In genomic region chr6:138818496-138819194, GRCh38 we compare ENCODE assay signal across 9 cellular contexts.
DNase-seq lines count a peak whose midpoint lies in the region; ATAC-seq and TF ChIP-seq lines count a peak whose summit lies in the region.
"Had no signal": no experiment of that assay in that cellular context is flagged by ENCODE, and none has a peak within 500 bp of the region (broad histone marks: within the 10 kb centered on the region; RNA-seq: fewer than 3 reads in every experiment).

No MANE protein-coding gene starts in this region.

- H3K4me3 ChIP-seq in epithelial cell of esophagus (ENCODE audit: low read length): no peak overlapping the region
- H3K4me3 ChIP-seq: dorsolateral prefrontal cortex had no signal

- ATAC-seq in GM18499 (IDR thresholded peaks at IDR 0.05; ENCODE audit: insufficient read depth, unreplicated experiment): peak; percentile 53
- ATAC-seq in GM21447 (IDR thresholded peaks at IDR 0.05; ENCODE audit: unreplicated experiment): peak; percentile 75
- peak; percentile 75 for ATAC-seq in HG03571 (IDR thresholded peaks at IDR 0.05; ENCODE audit: unreplicated experiment)

- TF ChIP-seq CTCF in epithelial cell of esophagus (IDR thresholded peaks at IDR 0.05; ENCODE audit: insufficient read depth, low read depth, low read length, missing control alignments): no peak

- peak; percentile 47 for DNase-seq in epithelial cell of esophagus (ENCODE audit: low read depth)
- DNase-seq in medulla oblongata (ENCODE audit: extremely low spot score): no peak
- no peak for DNase-seq in UCSD-AML1 (lab: John Stamatoyannopoulos, UW; ENCODE audit: unreplicated experiment)
- DNase-seq in NCI-H1436 treated with DMSO at 0.1 percent for 48 hours (lab: John Stamatoyannopoulos, UW): no peak
- no peak for DNase-seq in NCI-H2171 treated with DMSO at 0.1 percent for 48 hours (lab: John Stamatoyannopoulos, UW)
